Comparison of ENCODE assay signal across 23 cellular contexts in genomic region chr9:87020169-87020935, GRCh38.
DNase-seq lines count a peak whose midpoint lies in the region; ATAC-seq and TF ChIP-seq lines count a peak whose summit lies in the region.
"Had no signal": no experiment of that assay in that cellular context is flagged by ENCODE, and none has a peak within 500 bp of the region (broad histone marks: within the 10 kb centered on the region; RNA-seq: fewer than 3 reads in every experiment).

No MANE protein-coding gene starts in this region.

- no peak for TF ChIP-seq CTCF in nephron progenitor cell (IDR thresholded peaks at IDR 0.05)
- no peak for TF ChIP-seq CTCF in type B pancreatic cell (conservative IDR thresholded peaks at IDR 0.05)
- TF ChIP-seq CTCF in WERI-Rb-1 (IDR thresholded peaks at IDR 0.05; ENCODE audit: low read depth, low read length), result no peak
- TF ChIP-seq CTCF in colonic mucosa (IDR thresholded peaks at IDR 0.05), result no peak
- no peak for TF ChIP-seq CTCF in mammary epithelial cell (conservative IDR thresholded peaks at IDR 0.05 in 1 of 2, IDR thresholded peaks at IDR 0.05 in 1 of 2; ENCODE audit: extremely low read depth in 1 of 2, insufficient read depth in 1 of 2, low read depth in 1 of 2, low read length in 2 of 2)

- POLR2A ChIA-PET in T-cell (lab: Charles Lee), result no interaction called here

- 79% methylated on average over 4 of the region's 4 CpGs for WGBS in mammary epithelial cell (ENCODE audit: low coverage, missing lambda C conversion rate)

- H3K4me1 Mint-ChIP-seq in nephron progenitor cell, result peaks cover 48% of the 10 kb centered on the region
- H3K4me1 Mint-ChIP-seq in type B pancreatic cell (ENCODE audit: unreplicated experiment), result peaks cover 51% of the 10 kb centered on the region
- H3K4me1 Mint-ChIP-seq in T-cell, result no peaks in the 10 kb centered on the region
- H3K4me1 Mint-ChIP-seq: CD4-positive, CD25-positive, alpha-beta regulatory T cell; CD8-positive, alpha-beta memory T cell; IgD-negative memory B cell had no signal

- no peaks in the 10 kb centered on the region for H3K27me3 Mint-ChIP-seq in nephron progenitor cell (ENCODE audit: low read depth, poor library complexity)
- H3K27me3 Mint-ChIP-seq in type B pancreatic cell, result no peaks in the 10 kb centered on the region
- H3K27me3 Mint-ChIP-seq in T-cell, result peaks cover 9 to 16% of the 10 kb centered on the region in 2 donors
- H3K27me3 Mint-ChIP-seq: CD4-positive, CD25-positive, alpha-beta regulatory T cell had no signal

- H3K4me3 Mint-ChIP-seq in nephron progenitor cell (peak overlapping the region; percentile 21), type B pancreatic cell (no peak overlapping the region), T-cell (no peak overlapping the region)
- H3K4me3 Mint-ChIP-seq: CD4-positive, CD25-positive, alpha-beta regulatory T cell; CD8-positive, alpha-beta memory T cell; GM23338; HFFc6; IgD-negative memory B cell had no signal

- H3K9ac ChIP-seq in colonic mucosa (ENCODE audit: low read depth in 2 of 2, low read length in 2 of 2) (no peak overlapping the region), mammary epithelial cell (ENCODE audit: insufficient read depth, low read length) (no peak overlapping the region)

- H3K27ac Mint-ChIP-seq in nephron progenitor cell, result peak overlapping the region; percentile 58
- peak overlapping the region; percentile 44 for H3K27ac Mint-ChIP-seq in type B pancreatic cell
- H3K27ac Mint-ChIP-seq in T-cell, result no peak overlapping the region
- H3K27ac Mint-ChIP-seq: CD4-positive, CD25-positive, alpha-beta regulatory T cell; CD8-positive, alpha-beta memory T cell; GM23338; HFFc6; IgD-negative memory B cell had no signal

- H3K9me3 Mint-ChIP-seq in nephron progenitor cell (peaks cover 51% of the 10 kb centered on the region), type B pancreatic cell (peaks cover 8% of the 10 kb centered on the region), T-cell (no peaks in the 10 kb centered on the region)
- H3K9me3 Mint-ChIP-seq: GM23338, HFFc6 had no signal

- H3K4me2 ChIP-seq in mammary epithelial cell (ENCODE audit: insufficient read depth, low read depth, low read length), result no peak overlapping the region
- H3K4me2 ChIP-seq: GM23338 had no signal

- in situ Hi-C loops in mammary epithelial cell (cut with MboI; ENCODE audit: low sequenced_read_pairs in 2 of 2), result no loop called here

- DNase-seq in left kidney (ENCODE audit: low read depth, low spot score) (peak; percentile 70), nephron progenitor cell (no peak), type B pancreatic cell (ENCODE audit: extremely low spot score, unreplicated experiment) (no peak), WERI-Rb-1 (no peak), colonic mucosa (no peak), T-cell (no peak), mammary epithelial cell (no peak)
- DNase-seq: ACHN; BE2C; C1 segment of cervical spinal cord; CD4-positive, CD25-positive, alpha-beta regulatory T cell; CD8-positive, alpha-beta memory T cell; COR-L47; DMS 273 treated with DMSO at 0.1 percent for 48 hours; DMS53; DND-41; EL; HCEC 1CT; HFFc6 had no signal

- H3K36me3 Mint-ChIP-seq in nephron progenitor cell (ENCODE audit: low read depth) (peaks cover 51% of the 10 kb centered on the region), type B pancreatic cell (peaks cover 14% of the 10 kb centered on the region), T-cell (no peaks in the 10 kb centered on the region)
- H3K36me3 Mint-ChIP-seq: CD4-positive, CD25-positive, alpha-beta regulatory T cell; CD8-positive, alpha-beta memory T cell; IgD-negative memory B cell had no signal

- no peaks in the 10 kb centered on the region for H3K4me1 ChIP-seq in colonic mucosa
- H3K4me1 ChIP-seq in mammary epithelial cell (ENCODE audit: insufficient read depth, low read length), result no peaks in the 10 kb centered on the region
- H3K4me1 ChIP-seq: BE2C had no signal

- H3K9me3 ChIP-seq in WERI-Rb-1 (ENCODE audit: severe bottlenecking) (no peaks in the 10 kb centered on the region), colonic mucosa (no peaks in the 10 kb centered on the region), mammary epithelial cell (replicated peaks; ENCODE audit: insufficient read depth, low read length) (no peaks in the 10 kb centered on the region)
- H3K9me3 ChIP-seq: BE2C had no signal

- H3K27ac ChIP-seq in WERI-Rb-1 (no peak overlapping the region), colonic mucosa (no peak overlapping the region), mammary epithelial cell (ENCODE audit: insufficient read depth, low read depth, low read length) (no peak overlapping the region)

- H2AFZ ChIP-seq in mammary epithelial cell (ENCODE audit: low read depth, low read length), result no peak overlapping the region
- H2AFZ ChIP-seq: GM23338 had no signal

- no peaks in the 10 kb centered on the region for H3K36me3 ChIP-seq in WERI-Rb-1
- H3K36me3 ChIP-seq in colonic mucosa, result no peaks in the 10 kb centered on the region
- no peaks in the 10 kb centered on the region for H3K36me3 ChIP-seq in mammary epithelial cell (ENCODE audit: insufficient read depth, low read length)
- H3K36me3 ChIP-seq: BE2C had no signal

- CTCF ChIA-PET in T-cell (lab: Charles Lee) (interaction anchor here in 1 of 2 donors (0.6 kb wide), 1 partner anchor 17 kb away, joined by 3 read pairs; no protein-coding TSS in a partner anchor), mammary epithelial cell (lab: Charles Lee; ENCODE audit: low non-redundant PET) (interaction anchor here (0.7 kb wide), 1 partner anchor 356 kb away, joined by 13 read pairs; no protein-coding TSS in a partner anchor)

- dilution Hi-C loops in mammary epithelial cell (cut with HindIII; ENCODE audit: low sequenced_read_pairs), result no loop called here

- H4K20me1 ChIP-seq in mammary epithelial cell (ENCODE audit: insufficient read depth, low read length), result no peaks in the 10 kb centered on the region

- no peak overlapping the region for H3K4me3 ChIP-seq in WERI-Rb-1 (ENCODE audit: low read depth, low read length)
- no peak overlapping the region for H3K4me3 ChIP-seq in colonic mucosa
- H3K4me3 ChIP-seq in mammary epithelial cell (replicated peaks in 1 of 3; ENCODE audit: insufficient read depth in 1 of 3, low read depth in 2 of 3, low read length in 3 of 3), result no peak overlapping the region
- H3K4me3 ChIP-seq: GM23338 had no signal

- H3K27me3 ChIP-seq in WERI-Rb-1 (ENCODE audit: insufficient read depth, low read depth, severe bottlenecking), result peaks cover 31% of the 10 kb centered on the region
- H3K27me3 ChIP-seq in colonic mucosa, result no peaks in the 10 kb centered on the region
- no peaks in the 10 kb centered on the region for H3K27me3 ChIP-seq in mammary epithelial cell (ENCODE audit: insufficient read depth, low read length)
- H3K27me3 ChIP-seq: BE2C had no signal

- BruUV-seq in mammary epithelial cell (replicated peaks; lab: Mats Ljungman, UMichigan), result no TSS peak

- intact Hi-C loops in colonic mucosa (cut with DNase I), result no loop called here
- intact Hi-C loops in mammary epithelial cell (cut with micrococcal nuclease), result no loop called here

- H3K79me2 ChIP-seq in mammary epithelial cell (ENCODE audit: insufficient read depth, low read length), result no peaks in the 10 kb centered on the region

- ATAC-seq in SK-N-SH treated with all-trans-retinoic acid at 6 μM for 48 hours (peak; percentile 58), T-cell (replicated peaks in 1 of 4) (no peak)
- ATAC-seq: GM23338, HepG2 had no signal

TF ChIP-seq in SK-N-SH treated with all-trans-retinoic acid at 6 μM for 48 hours, 23 proteins besides CTCF, POLR2A, EP300 and RAD21 (continues in another document):
- no peak for TF ChIP-seq TSHZ2 (CRISPR knock-in tag; IDR thresholded peaks at IDR 0.05)
- no peak for TF ChIP-seq ZC3H10 (CRISPR knock-in tag; IDR thresholded peaks at IDR 0.05)
- TF ChIP-seq TCF4 (CRISPR knock-in tag; IDR thresholded peaks at IDR 0.05; ENCODE audit: borderline replicate concordance), result no peak
- no peak for TF ChIP-seq POU6F1 (CRISPR knock-in tag; IDR thresholded peaks at IDR 0.05; ENCODE audit: borderline replicate concordance, low read depth)
- no peak for TF ChIP-seq ARNTL (CRISPR knock-in tag; IDR thresholded peaks at IDR 0.05; ENCODE audit: borderline replicate concordance, low read depth)

Comparison
In these comparisons a context has a peak if more than half of its experiments do, and no peak if none do; other contexts are left out.
1. H3K27ac Mint-ChIP-seq: peak in nephron progenitor cell (single experiment) and type B pancreatic cell (single experiment); none in T-cell (0 of 2).